ENCODE assay signal across 22 cellular contexts in the genomic region with DNA sequence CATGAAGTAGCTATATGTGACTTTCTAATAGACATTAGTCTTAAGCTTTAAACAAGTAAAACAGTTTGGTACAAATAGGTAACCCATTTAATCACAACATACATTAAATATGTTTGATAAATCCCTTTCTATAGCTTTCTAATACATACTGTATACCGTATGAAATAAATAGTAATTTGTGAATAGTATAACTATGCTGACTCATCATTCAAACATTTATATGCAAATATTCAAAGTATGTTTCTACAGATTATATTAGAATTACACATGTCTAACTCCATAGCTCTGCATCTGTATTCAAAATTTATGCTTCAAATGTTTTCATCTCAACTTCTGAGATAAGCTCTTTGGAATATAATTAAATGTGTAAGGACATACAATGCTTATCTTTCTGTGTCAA.
"Had no signal": no experiment of that assay in that cellular context is flagged by ENCODE, and none has a peak within 500 bp of the region (broad histone marks: within the 10 kb centered on the region; RNA-seq: fewer than 3 reads in every experiment).

No MANE protein-coding gene starts in this region.

- H3K9me3 ChIP-seq: MG63, SJSA1 had no signal

- ATAC-seq: Panc1, T-cell had no signal

- H3K27me3 ChIP-seq: MG63, SJSA1 had no signal

- H3K4me3 ChIP-seq: MG63, SJSA1, SK-N-MC had no signal

- H3K36me3 ChIP-seq: MG63, SJSA1 had no signal

- DNase-seq: Karpas-422, KG1, MG63, NCI-H1092, NCI-H1105 treated with DMSO at 0.1 percent for 48 hours, NCI-H1417 treated with DMSO at 0.1 percent for 48 hours, NCI-H146, NCI-H1694 treated with DMSO at 0.1 percent for 48 hours, NCI-H1930, NCI-H2081, NCI-H2107, NCI-H2227 treated with DMSO at 0.1 percent for 48 hours, NCI-H524 treated with DMSO at 0.1 percent for 48 hours, NCI-H69, NCI-H774, Right ventricle myocardium superior, SIG-M5, SW 1271, T-cell had no signal

- H3K27ac ChIP-seq: SJSA1 had no signal

- H3K4me1 ChIP-seq: SJSA1 had no signal
